Comparison of ENCODE assay signal across 2 cellular contexts in the genomic region with DNA sequence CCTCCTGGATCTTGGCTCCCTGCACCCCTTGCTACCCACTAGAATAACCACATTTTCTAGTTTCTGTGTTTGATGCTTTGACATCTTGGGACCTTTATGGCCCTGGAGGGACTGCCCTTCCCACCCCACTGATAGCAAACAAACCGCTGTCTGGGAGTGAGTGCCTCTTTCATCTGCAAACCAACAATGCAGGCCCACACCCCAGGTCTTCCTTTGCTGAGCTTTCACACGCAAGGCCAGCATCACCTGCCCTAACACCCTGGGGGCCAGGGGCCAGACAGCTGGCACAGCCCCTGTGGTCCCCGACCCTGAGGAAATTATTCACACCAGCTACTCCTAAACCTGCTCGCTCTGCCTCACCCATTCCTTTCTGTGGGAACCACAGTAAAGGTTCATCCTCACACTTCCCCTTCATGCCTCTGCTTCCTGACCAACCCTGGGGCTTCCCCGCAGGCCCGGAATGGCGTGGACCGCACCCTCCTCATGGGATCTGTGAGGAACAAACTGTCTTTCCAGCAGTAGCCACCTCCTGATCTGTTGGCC.
TF ChIP-seq lines count a peak whose summit lies in the region.

No MANE protein-coding gene starts in this region.

TF ChIP-seq in H1, 55 proteins besides CTCF, POLR2A, EP300 and RAD21 (continues in another document):
- no peak for TF ChIP-seq CHD7 (IDR thresholded peaks at IDR 0.05; ENCODE audit: insufficient replicate concordance, low read length)
- no peak for TF ChIP-seq E2F6 (IDR thresholded peaks at IDR 0.05)
- TF ChIP-seq KDM4A (IDR thresholded peaks at IDR 0.05; ENCODE audit: low read depth, low read length, severe bottlenecking): no peak
- no peak for TF ChIP-seq EGR1 (IDR thresholded peaks at IDR 0.05; ENCODE audit: borderline replicate concordance, low read depth, low read length)
- TF ChIP-seq BRCA1 (IDR thresholded peaks at IDR 0.05; ENCODE audit: low read depth, low read length): no peak
- no peak for TF ChIP-seq SP2 (IDR thresholded peaks at IDR 0.05; ENCODE audit: low read length)
- no peak for TF ChIP-seq YY1 (IDR thresholded peaks at IDR 0.05; ENCODE audit: low read depth, low read length)
- TF ChIP-seq RXRA (IDR thresholded peaks at IDR 0.05; ENCODE audit: insufficient read depth, low read depth, low read length): no peak
- TF ChIP-seq MAX (IDR thresholded peaks at IDR 0.05): no peak
- TF ChIP-seq RFX5 (IDR thresholded peaks at IDR 0.05; ENCODE audit: borderline replicate concordance, low read depth, low read length): no peak
- no peak for TF ChIP-seq JUND (IDR thresholded peaks at IDR 0.05; ENCODE audit: low read length)
- no peak for TF ChIP-seq PHF8 (conservative IDR thresholded peaks at IDR 0.05; ENCODE audit: low read depth, low read length)
- no peak for TF ChIP-seq NRF1 (IDR thresholded peaks at IDR 0.05; ENCODE audit: low read depth, low read length)
- no peak for TF ChIP-seq KDM1A (IDR thresholded peaks at IDR 0.05; ENCODE audit: borderline replicate concordance, low read length)
- TF ChIP-seq CBX8 (IDR thresholded peaks at IDR 0.05; ENCODE audit: borderline replicate concordance, low read depth, low read length): no peak
- TF ChIP-seq POLR2AphosphoS5 (IDR thresholded peaks at IDR 0.05; ENCODE audit: low read depth, low read length): no peak

TF ChIP-seq in SK-N-SH, 30 proteins besides CTCF, POLR2A, EP300 and RAD21:
- TF ChIP-seq RCOR1 (IDR thresholded peaks at IDR 0.05; ENCODE audit: low read length) (no peak), USF1 (IDR thresholded peaks at IDR 0.05; ENCODE audit: borderline replicate concordance, low read depth) (no peak), JUND (IDR thresholded peaks at IDR 0.05) (no peak), GATA2 (CRISPR knock-in tag; IDR thresholded peaks at IDR 0.05) (no peak), CHD2 (IDR thresholded peaks at IDR 0.05; ENCODE audit: low read length, partially characterized antibody) (no peak)
